ENCODE assay signal across 8 cellular contexts in genomic region chr16:20300312-20301097, GRCh38. TPM values are rescaled to one million over a fixed set of nuclear protein-coding genes. Genes with fewer than 3 reads are reported as not detected.
DNase-seq lines count a peak whose midpoint lies in the region; ATAC-seq and TF ChIP-seq lines count a peak whose summit lies in the region.

No MANE protein-coding gene starts in this region.

- DNase-seq in CD4-positive, alpha-beta memory T cell, result peak in 4 of 5 donors; percentile 1 to 4 (median 2)
- no peak for DNase-seq in RWPE2 (ENCODE audit: low spot score)
- DNase-seq in T47D (ENCODE audit: low read depth in 1 of 2, low spot score in 1 of 2), result peak; percentile 55 to 70
- peak; percentile 27 to 39 for DNase-seq in left colon
- DNase-seq in stimulated activated naive CD8-positive, alpha-beta T cell treated with anti-CD3 and anti-CD28 coated beads, Interleukin-15, Interleukin-2, amounts not matched to agents 100 U/mL and 50 U/mL, for 24 hours, result peak; percentile 37
- no peak for DNase-seq in aorta

- no peak overlapping the region for H2AFZ ChIP-seq in Loucy (ENCODE audit: low read length)

- no peaks in the 10 kb centered on the region for H3K36me3 ChIP-seq in CD4-positive, alpha-beta memory T cell (ENCODE audit: insufficient read depth, low read length)
- H3K36me3 ChIP-seq in Loucy (ENCODE audit: insufficient read depth, low read length), result no peaks in the 10 kb centered on the region
- no peaks in the 10 kb centered on the region for H3K36me3 ChIP-seq in RWPE2 (ENCODE audit: low read depth)
- H3K36me3 ChIP-seq in aorta (ENCODE audit: control insufficient read depth in 1 of 2, insufficient read depth in 2 of 2, low read length in 1 of 2), result no peaks in the 10 kb centered on the region

- H4K20me1 ChIP-seq in Loucy (ENCODE audit: insufficient read depth, low read length, poor library complexity, severe bottlenecking), result no peaks in the 10 kb centered on the region

- 22 to 24% methylated on average over 16 of the region's 16 CpGs for WGBS in aorta, 2 donors

- H3K36me3 Mint-ChIP-seq in CD4-positive, alpha-beta memory T cell, result no peaks in the 10 kb centered on the region

- intact Hi-C loops in CD4-positive, alpha-beta memory T cell (cut with micrococcal nuclease), result loop anchor here (5.0 kb wide), 2 partner anchors 393 to 743 kb away; partner anchors contain the start of gene VPS35L
- intact Hi-C loops in left colon (cut with DNase I, micrococcal nuclease), result loop anchor here in 1 of 2 donors (5.0 kb wide), 1 partner anchor 393 kb away; no protein-coding TSS in a partner anchor
- intact Hi-C loops in aorta (cut with DNase I), result no loop called here

- POLR2A ChIA-PET in CD4-positive, alpha-beta memory T cell (lab: Charles Lee; ENCODE audit: partially characterized antibody), result no interaction called here

- no peak overlapping the region for H3K27ac ChIP-seq in CD4-positive, alpha-beta memory T cell (ENCODE audit: low read depth, low read length)
- H3K27ac ChIP-seq in RWPE2 (ENCODE audit: poor library complexity, severe bottlenecking) (no peak overlapping the region), aorta (ENCODE audit: low read depth in 1 of 2, low read length in 2 of 2) (no peak overlapping the region)

- no peaks in the 10 kb centered on the region for H3K9me3 ChIP-seq in CD4-positive, alpha-beta memory T cell (ENCODE audit: control insufficient read depth in 1 of 2, low read length in 2 of 2)
- H3K9me3 ChIP-seq in Loucy (ENCODE audit: insufficient read depth, low read depth, low read length) (no peaks in the 10 kb centered on the region), RWPE2 (ENCODE audit: severe bottlenecking) (no peaks in the 10 kb centered on the region), aorta (ENCODE audit: control insufficient read depth, low read length) (no peaks in the 10 kb centered on the region)

- H3K4me1 Mint-ChIP-seq in CD4-positive, alpha-beta memory T cell, result peaks cover 0 to 4% (median 1%) of the 10 kb centered on the region in 4 donors

- H3K27ac Mint-ChIP-seq in CD4-positive, alpha-beta memory T cell, result no peak overlapping the region

- H3K27me3 ChIP-seq in CD4-positive, alpha-beta memory T cell (ENCODE audit: insufficient read depth, low read length), result no peaks in the 10 kb centered on the region
- no peaks in the 10 kb centered on the region for H3K27me3 ChIP-seq in Loucy (ENCODE audit: insufficient read depth, low read length, poor library complexity, severe bottlenecking)
- peaks cover 5% of the 10 kb centered on the region for H3K27me3 ChIP-seq in RWPE2 (ENCODE audit: insufficient read depth, poor library complexity, severe bottlenecking)
- no peaks in the 10 kb centered on the region for H3K27me3 ChIP-seq in aorta (ENCODE audit: control insufficient read depth in 1 of 2, insufficient read depth in 2 of 2, low read length in 1 of 2)

- no peak overlapping the region for H3K4me3 ChIP-seq in CD4-positive, alpha-beta memory T cell (ENCODE audit: low read length in 2 of 2)
- H3K4me3 ChIP-seq in Loucy (ENCODE audit: low read length, poor library complexity, severe bottlenecking) (no peak overlapping the region), RWPE2 (ENCODE audit: severe bottlenecking) (no peak overlapping the region), aorta (ENCODE audit: low read length in 2 of 2) (no peak overlapping the region)

- ATAC-seq in GM19023 (IDR thresholded peaks at IDR 0.05; ENCODE audit: unreplicated experiment) (peak; percentile 66), RWPE2 (ENCODE audit: low read depth) (peak; percentile 82), left colon (peak; percentile 89), aorta (ENCODE audit: low FRiP score) (no peak)
- peak; percentile 73 for ATAC-seq in stimulated activated naive CD8-positive, alpha-beta T cell treated with anti-CD3 and anti-CD28 coated beads, Interleukin-15, Interleukin-2, amounts not matched to agents 100 U/mL and 50 U/mL, for 24 hours

- TF ChIP-seq CTCF in Loucy (conservative IDR thresholded peaks at IDR 0.05; ENCODE audit: low read length) (peak; percentile 87), RWPE2 (IDR thresholded peaks at IDR 0.05; ENCODE audit: poor library complexity, severe bottlenecking) (peak; percentile 84)

- H3K79me2 ChIP-seq in Loucy (ENCODE audit: insufficient read depth, low read length), result no peaks in the 10 kb centered on the region

- no peak overlapping the region for H3K4me2 ChIP-seq in Loucy (ENCODE audit: low read depth, low read length, poor library complexity, severe bottlenecking)

- H3K27me3 Mint-ChIP-seq in CD4-positive, alpha-beta memory T cell, result peaks cover 4 to 6% of the 10 kb centered on the region in 2 donors

- no peaks in the 10 kb centered on the region for H3K4me1 ChIP-seq in CD4-positive, alpha-beta memory T cell (ENCODE audit: insufficient read depth, low read length)
- H3K4me1 ChIP-seq in Loucy (ENCODE audit: insufficient read depth, low read length, poor library complexity, severe bottlenecking) (no peaks in the 10 kb centered on the region), RWPE2 (ENCODE audit: insufficient read depth, poor library complexity, severe bottlenecking) (no peaks in the 10 kb centered on the region), aorta (ENCODE audit: control insufficient read depth in 1 of 2, insufficient read depth in 2 of 2, low read length in 2 of 2) (no peaks in the 10 kb centered on the region)

- H3K9ac ChIP-seq in Loucy (ENCODE audit: low read depth, low read length, poor library complexity, severe bottlenecking), result no peak overlapping the region

- H3K4me3 Mint-ChIP-seq in CD4-positive, alpha-beta memory T cell, result no peak overlapping the region

- H3K9me3 Mint-ChIP-seq in CD4-positive, alpha-beta memory T cell, result peaks cover 0 to 4% (median 0%) of the 10 kb centered on the region in 8 donors

- H3K9me2 ChIP-seq in Loucy (replicated peaks; ENCODE audit: low read depth, low read length), result no peaks in the 10 kb centered on the region

- in situ Hi-C loops in T47D (cut with HindIII; ENCODE audit: low pct_unique_long_range_greater_than_20kb, low sequenced_read_pairs), result no loop called here

- H3F3A ChIP-seq in Loucy (ENCODE audit: low read depth), result no peaks in the 10 kb centered on the region

- CTCF ChIA-PET in CD4-positive, alpha-beta memory T cell (lab: Charles Lee; ENCODE audit: partially characterized antibody), result interaction anchor here (1.3 to 3.5 kb wide), 5 partner anchors 8 to 393 kb away, joined by 3 to 25 read pairs (median 4); no protein-coding TSS in a partner anchor

RNA-seq across cellular contexts. Expression of gene GP2, which starts 26.8 kb away (rescaled TPM):
- not detected for total RNA-seq in CD4-positive, alpha-beta memory T cell
- polyA plus RNA-seq in CD4-positive, alpha-beta memory T cell, result not detected
- total RNA-seq in left colon, result 1 to 10 TPM; 6.5 to 7.4 TPM
- total RNA-seq in aorta, result 1 to 10 TPM; 4.8 to 5.4 TPM
- polyA plus RNA-seq in aorta, result 1 to 10 TPM; 4.3 to 6.4 TPM

RNA-seq across cellular contexts. Expression of gene UMOD, which starts 52.0 kb away (rescaled TPM):
- not detected for total RNA-seq in CD4-positive, alpha-beta memory T cell
- not detected for polyA plus RNA-seq in CD4-positive, alpha-beta memory T cell
- total RNA-seq in left colon, result not detected
- not detected for total RNA-seq in aorta
- not detected for polyA plus RNA-seq in aorta

Comparison
In these comparisons a context has a peak if more than half of its experiments do, and no peak if none do; other contexts are left out.
1. DNase-seq: peak in CD4-positive, alpha-beta memory T cell (4 of 5), T47D (2 of 2), left colon (2 of 2) and stimulated activated naive CD8-positive, alpha-beta T cell treated with anti-CD3 and anti-CD28 coated beads, Interleukin-15, Interleukin-2, amounts not matched to agents 100 U/mL and 50 U/mL, for 24 hours (single experiment); none in RWPE2 (single experiment) and aorta (0 of 2).
2. RNA of gene GP2, which starts 26.8 kb away (total RNA-seq): 6.5 to 7.4 TPM in left colon and 4.8 to 5.4 TPM in aorta; not detected in CD4-positive, alpha-beta memory T cell; every median in the first group is over 4 times any median in the second.